In genomic region chr18:36194719-36195315, GRCh38 we compare ENCODE assay signal across 22 cellular contexts.
"Had no signal": no experiment of that assay in that cellular context is flagged by ENCODE, and none has a peak within 500 bp of the region (broad histone marks: within the 10 kb centered on the region; RNA-seq: fewer than 3 reads in every experiment).

No MANE protein-coding gene starts in this region.

- DNase-seq: effector memory CD8-positive, alpha-beta T cell; gastrocnemius medialis; glutamatergic neuron; islet precursor cell; mesendoderm; naive thymus-derived CD4-positive, alpha-beta T cell; nephron progenitor cell; retina; stimulated activated CD4-positive, alpha-beta T cell treated with anti-CD3 and anti-CD28 coated beads, Interleukin-15, amount 100 ng/mL, for 24 hours; stimulated activated CD4-positive, alpha-beta T cell treated with anti-CD3 and anti-CD28 coated beads, Interleukin-1b, Interleukin-23, amount 100 ng/mL, for 48 hours; stimulated activated CD4-positive, alpha-beta T cell treated with anti-CD3 and anti-CD28 coated beads, Interleukin-4, amount 100 ng/mL, for 24 hours; tibial artery; upper lobe of left lung had no signal

- H3K4me3 Mint-ChIP-seq: dendritic cell treated with granulocyte-macrophage colony-stimulating factor and Interleukin-4, amounts not matched to agents 40 ng/mL and 50 ng/mL, for 4 days; effector memory CD8-positive, alpha-beta T cell; nephron progenitor cell; stimulated activated memory B cell treated with anti-CD40 and anti-IgM and Interleukin-4, amounts not matched to agents 10 μg/mL and 1 μg/mL and 100 μg/mL, for 72 hours; stimulated activated naive CD8-positive, alpha-beta T cell treated with anti-CD3 and anti-CD28 coated beads, Interleukin-15, Interleukin-2, amounts not matched to agents 100 ng/mL and 50 ng/mL, for 24 hours had no signal

- H3K9me3 Mint-ChIP-seq: dendritic cell treated with granulocyte-macrophage colony-stimulating factor and Interleukin-4, amounts not matched to agents 40 ng/mL and 50 ng/mL, for 4 days; effector memory CD8-positive, alpha-beta T cell; naive thymus-derived CD4-positive, alpha-beta T cell; nephron progenitor cell; stimulated activated memory B cell treated with anti-CD40 and anti-IgM and Interleukin-4, amounts not matched to agents 10 μg/mL and 1 μg/mL and 100 μg/mL, for 72 hours; stimulated activated naive CD8-positive, alpha-beta T cell treated with anti-CD3 and anti-CD28 coated beads, Interleukin-15, Interleukin-2, amounts not matched to agents 100 ng/mL and 50 ng/mL, for 24 hours had no signal

- ATAC-seq: effector memory CD8-positive, alpha-beta T cell; sciatic nerve had no signal

- H3K27ac Mint-ChIP-seq: dendritic cell treated with granulocyte-macrophage colony-stimulating factor and Interleukin-4, amounts not matched to agents 40 ng/mL and 50 ng/mL, for 4 days; naive thymus-derived CD4-positive, alpha-beta T cell; nephron progenitor cell; stimulated activated memory B cell treated with anti-CD40 and anti-IgM and Interleukin-4, amounts not matched to agents 10 μg/mL and 1 μg/mL and 100 μg/mL, for 72 hours; stimulated activated naive CD8-positive, alpha-beta T cell treated with anti-CD3 and anti-CD28 coated beads, Interleukin-15, Interleukin-2, amounts not matched to agents 100 ng/mL and 50 ng/mL, for 24 hours had no signal

- H3K27me3 ChIP-seq: esophagus muscularis mucosa, gastrocnemius medialis, tibial artery, upper lobe of left lung, vagina had no signal

- H3K4me1 ChIP-seq: gastrocnemius medialis, prostate gland, spleen, tibial artery, upper lobe of left lung, vagina had no signal

- H3K36me3 Mint-ChIP-seq: stimulated activated memory B cell treated with anti-CD40 and anti-IgM and Interleukin-4, amounts not matched to agents 10 μg/mL and 1 μg/mL and 100 μg/mL, for 72 hours had no signal

- H3K27ac ChIP-seq: epithelial cell of prostate, esophagus muscularis mucosa, gastrocnemius medialis, prostate gland, spleen, tibial artery, upper lobe of left lung, vagina had no signal

- H3K36me3 ChIP-seq: esophagus muscularis mucosa, gastrocnemius medialis, prostate gland, spleen, tibial artery, upper lobe of left lung, vagina had no signal

- H3K4me3 ChIP-seq: esophagus muscularis mucosa, gastrocnemius medialis, prostate gland, spleen, tibial artery, upper lobe of left lung, vagina had no signal

- H3K4me1 Mint-ChIP-seq: naive thymus-derived CD4-positive, alpha-beta T cell; nephron progenitor cell; stimulated activated memory B cell treated with anti-CD40 and anti-IgM and Interleukin-4, amounts not matched to agents 10 μg/mL and 1 μg/mL and 100 μg/mL, for 72 hours had no signal

- H3K9me3 ChIP-seq: esophagus muscularis mucosa, gastrocnemius medialis, prostate gland, spleen, tibial artery, upper lobe of left lung, vagina had no signal
